Comparison of ENCODE assay signal across 3 cellular contexts in the genomic region with DNA sequence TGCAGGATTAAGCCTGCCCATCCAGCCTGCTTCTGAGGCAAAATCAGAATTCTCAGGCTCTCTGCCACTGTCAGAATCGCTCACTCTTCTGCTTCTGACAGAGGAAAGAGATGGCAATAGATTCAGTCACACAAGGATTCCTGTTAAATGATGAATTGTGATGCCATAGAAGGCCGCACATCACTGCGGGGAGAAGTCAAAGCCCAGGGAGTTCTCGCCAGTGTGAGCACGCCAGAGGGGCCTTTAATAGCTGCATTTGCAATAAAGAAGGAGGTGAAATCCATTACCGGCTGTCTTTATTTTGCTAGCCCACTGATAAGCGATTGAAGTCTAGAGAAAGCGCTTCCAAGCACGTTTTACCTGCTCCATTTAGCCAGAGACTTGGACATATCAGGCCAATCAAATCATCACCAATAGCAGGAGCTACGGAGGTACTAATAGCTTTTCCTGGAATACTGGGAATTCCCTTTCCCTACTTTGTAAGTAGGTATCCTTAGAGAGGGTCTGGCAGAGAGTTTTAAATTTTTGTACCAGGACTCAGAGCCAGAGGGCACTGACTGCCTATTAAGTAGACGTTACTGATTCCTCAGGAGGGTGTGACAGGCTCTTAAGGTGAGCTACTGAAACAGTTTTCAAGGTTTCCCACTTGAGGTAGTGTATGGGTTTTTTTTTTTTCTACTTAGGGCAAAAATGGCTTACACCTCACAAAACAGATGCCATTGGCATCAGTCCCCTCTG.
TF ChIP-seq lines count a peak whose summit lies in the region.

No MANE protein-coding gene starts in this region.

TF ChIP-seq in A549, 52 proteins besides CTCF, POLR2A, EP300 and RAD21:
- TF ChIP-seq JUNB (IDR thresholded peaks at IDR 0.05): no peak
- TF ChIP-seq ZSCAN20 (CRISPR knock-in tag; IDR thresholded peaks at IDR 0.05): no peak
- TF ChIP-seq NR3C1 (IDR thresholded peaks at IDR 0.05): no peak
- TF ChIP-seq FOXS1 (CRISPR knock-in tag; IDR thresholded peaks at IDR 0.05): no peak
- no peak for TF ChIP-seq FOSL2 (IDR thresholded peaks at IDR 0.05)
- no peak for TF ChIP-seq FOSL2 (CRISPR knock-in tag; IDR thresholded peaks at IDR 0.05)
- TF ChIP-seq, protein P1, sequence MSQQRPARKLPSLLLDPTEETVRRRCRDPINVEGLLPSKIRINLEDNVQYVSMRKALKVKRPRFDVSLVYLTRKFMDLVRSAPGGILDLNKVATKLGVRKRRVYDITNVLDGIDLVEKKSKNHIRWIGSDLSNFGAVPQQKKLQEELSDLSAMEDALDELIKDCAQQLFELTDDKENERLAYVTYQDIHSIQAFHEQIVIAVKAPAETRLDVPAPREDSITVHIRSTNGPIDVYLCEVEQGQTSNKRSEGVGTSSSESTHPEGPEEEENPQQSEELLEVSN (IDR thresholded peaks at IDR 0.05; ENCODE audit: borderline replicate concordance, low read depth): no peak
- TF ChIP-seq, protein P2, sequence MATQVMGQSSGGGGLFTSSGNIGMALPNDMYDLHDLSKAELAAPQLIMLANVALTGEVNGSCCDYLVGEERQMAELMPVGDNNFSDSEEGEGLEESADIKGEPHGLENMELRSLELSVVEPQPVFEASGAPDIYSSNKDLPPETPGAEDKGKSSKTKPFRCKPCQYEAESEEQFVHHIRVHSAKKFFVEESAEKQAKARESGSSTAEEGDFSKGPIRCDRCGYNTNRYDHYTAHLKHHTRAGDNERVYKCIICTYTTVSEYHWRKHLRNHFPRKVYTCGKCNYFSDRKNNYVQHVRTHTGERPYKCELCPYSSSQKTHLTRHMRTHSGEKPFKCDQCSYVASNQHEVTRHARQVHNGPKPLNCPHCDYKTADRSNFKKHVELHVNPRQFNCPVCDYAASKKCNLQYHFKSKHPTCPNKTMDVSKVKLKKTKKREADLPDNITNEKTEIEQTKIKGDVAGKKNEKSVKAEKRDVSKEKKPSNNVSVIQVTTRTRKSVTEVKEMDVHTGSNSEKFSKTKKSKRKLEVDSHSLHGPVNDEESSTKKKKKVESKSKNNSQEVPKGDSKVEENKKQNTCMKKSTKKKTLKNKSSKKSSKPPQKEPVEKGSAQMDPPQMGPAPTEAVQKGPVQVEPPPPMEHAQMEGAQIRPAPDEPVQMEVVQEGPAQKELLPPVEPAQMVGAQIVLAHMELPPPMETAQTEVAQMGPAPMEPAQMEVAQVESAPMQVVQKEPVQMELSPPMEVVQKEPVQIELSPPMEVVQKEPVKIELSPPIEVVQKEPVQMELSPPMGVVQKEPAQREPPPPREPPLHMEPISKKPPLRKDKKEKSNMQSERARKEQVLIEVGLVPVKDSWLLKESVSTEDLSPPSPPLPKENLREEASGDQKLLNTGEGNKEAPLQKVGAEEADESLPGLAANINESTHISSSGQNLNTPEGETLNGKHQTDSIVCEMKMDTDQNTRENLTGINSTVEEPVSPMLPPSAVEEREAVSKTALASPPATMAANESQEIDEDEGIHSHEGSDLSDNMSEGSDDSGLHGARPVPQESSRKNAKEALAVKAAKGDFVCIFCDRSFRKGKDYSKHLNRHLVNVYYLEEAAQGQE (IDR thresholded peaks at IDR 0.05): no peak
- TF ChIP-seq SMC3 (IDR thresholded peaks at IDR 0.05): 0 out of 3 replicates have a peak, but pooled peaks have one; percentile 7
- TF ChIP-seq, protein P3, sequence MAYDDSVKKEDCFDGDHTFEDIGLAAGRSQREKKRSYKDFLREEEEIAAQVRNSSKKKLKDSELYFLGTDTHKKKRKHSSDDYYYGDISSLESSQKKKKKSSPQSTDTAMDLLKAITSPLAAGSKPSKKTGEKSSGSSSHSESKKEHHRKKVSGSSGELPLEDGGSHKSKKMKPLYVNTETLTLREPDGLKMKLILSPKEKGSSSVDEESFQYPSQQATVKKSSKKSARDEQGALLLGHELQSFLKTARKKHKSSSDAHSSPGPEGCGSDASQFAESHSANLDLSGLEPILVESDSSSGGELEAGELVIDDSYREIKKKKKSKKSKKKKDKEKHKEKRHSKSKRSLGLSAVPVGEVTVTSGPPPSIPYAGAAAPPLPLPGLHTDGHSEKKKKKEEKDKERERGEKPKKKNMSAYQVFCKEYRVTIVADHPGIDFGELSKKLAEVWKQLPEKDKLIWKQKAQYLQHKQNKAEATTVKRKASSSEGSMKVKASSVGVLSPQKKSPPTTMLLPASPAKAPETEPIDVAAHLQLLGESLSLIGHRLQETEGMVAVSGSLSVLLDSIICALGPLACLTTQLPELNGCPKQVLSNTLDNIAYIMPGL (CRISPR knock-in tag; IDR thresholded peaks at IDR 0.05; ENCODE audit: borderline replicate concordance): no peak

TF ChIP-seq in HCT116, 20 proteins besides CTCF, POLR2A, EP300 and RAD21:
- no peak for TF ChIP-seq SIN3A (IDR thresholded peaks at IDR 0.05; ENCODE audit: low read depth)
- no peak for TF ChIP-seq YY1 (IDR thresholded peaks at IDR 0.05; ENCODE audit: extremely low read depth, insufficient replicate concordance, low read depth, low read length)
- no peak for TF ChIP-seq ELF1 (IDR thresholded peaks at IDR 0.05; ENCODE audit: borderline replicate concordance, low read depth)
- TF ChIP-seq TCF7L2 (IDR thresholded peaks at IDR 0.05; ENCODE audit: borderline replicate concordance, extremely low read depth, insufficient read depth, insufficient read length): no peak

TF ChIP-seq in WTC11, 78 proteins besides CTCF, POLR2A, EP300 and RAD21:
- TF ChIP-seq, protein P4, sequence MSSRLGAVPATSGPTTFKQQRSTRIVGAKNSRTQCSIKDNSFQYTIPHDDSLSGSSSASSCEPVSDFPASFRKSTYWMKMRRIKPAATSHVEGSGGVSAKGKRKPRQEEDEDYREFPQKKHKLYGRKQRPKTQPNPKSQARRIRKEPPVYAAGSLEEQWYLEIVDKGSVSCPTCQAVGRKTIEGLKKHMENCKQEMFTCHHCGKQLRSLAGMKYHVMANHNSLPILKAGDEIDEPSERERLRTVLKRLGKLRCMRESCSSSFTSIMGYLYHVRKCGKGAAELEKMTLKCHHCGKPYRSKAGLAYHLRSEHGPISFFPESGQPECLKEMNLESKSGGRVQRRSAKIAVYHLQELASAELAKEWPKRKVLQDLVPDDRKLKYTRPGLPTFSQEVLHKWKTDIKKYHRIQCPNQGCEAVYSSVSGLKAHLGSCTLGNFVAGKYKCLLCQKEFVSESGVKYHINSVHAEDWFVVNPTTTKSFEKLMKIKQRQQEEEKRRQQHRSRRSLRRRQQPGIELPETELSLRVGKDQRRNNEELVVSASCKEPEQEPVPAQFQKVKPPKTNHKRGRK (CRISPR knock-in tag; IDR thresholded peaks at IDR 0.05; ENCODE audit: borderline replicate concordance): no peak
- TF ChIP-seq, protein P5, sequence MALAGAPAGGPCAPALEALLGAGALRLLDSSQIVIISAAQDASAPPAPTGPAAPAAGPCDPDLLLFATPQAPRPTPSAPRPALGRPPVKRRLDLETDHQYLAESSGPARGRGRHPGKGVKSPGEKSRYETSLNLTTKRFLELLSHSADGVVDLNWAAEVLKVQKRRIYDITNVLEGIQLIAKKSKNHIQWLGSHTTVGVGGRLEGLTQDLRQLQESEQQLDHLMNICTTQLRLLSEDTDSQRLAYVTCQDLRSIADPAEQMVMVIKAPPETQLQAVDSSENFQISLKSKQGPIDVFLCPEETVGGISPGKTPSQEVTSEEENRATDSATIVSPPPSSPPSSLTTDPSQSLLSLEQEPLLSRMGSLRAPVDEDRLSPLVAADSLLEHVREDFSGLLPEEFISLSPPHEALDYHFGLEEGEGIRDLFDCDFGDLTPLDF (CRISPR knock-in tag; IDR thresholded peaks at IDR 0.05): no peak
- TF ChIP-seq, protein P6, sequence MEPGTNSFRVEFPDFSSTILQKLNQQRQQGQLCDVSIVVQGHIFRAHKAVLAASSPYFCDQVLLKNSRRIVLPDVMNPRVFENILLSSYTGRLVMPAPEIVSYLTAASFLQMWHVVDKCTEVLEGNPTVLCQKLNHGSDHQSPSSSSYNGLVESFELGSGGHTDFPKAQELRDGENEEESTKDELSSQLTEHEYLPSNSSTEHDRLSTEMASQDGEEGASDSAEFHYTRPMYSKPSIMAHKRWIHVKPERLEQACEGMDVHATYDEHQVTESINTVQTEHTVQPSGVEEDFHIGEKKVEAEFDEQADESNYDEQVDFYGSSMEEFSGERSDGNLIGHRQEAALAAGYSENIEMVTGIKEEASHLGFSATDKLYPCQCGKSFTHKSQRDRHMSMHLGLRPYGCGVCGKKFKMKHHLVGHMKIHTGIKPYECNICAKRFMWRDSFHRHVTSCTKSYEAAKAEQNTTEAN (CRISPR knock-in tag; IDR thresholded peaks at IDR 0.05): no peak
- TF ChIP-seq ZNF232 (CRISPR knock-in tag; IDR thresholded peaks at IDR 0.05) (no peak), NR3C1 (CRISPR knock-in tag; conservative IDR thresholded peaks at IDR 0.05; ENCODE audit: low read depth) (no peak)
- TF ChIP-seq, protein P7, sequence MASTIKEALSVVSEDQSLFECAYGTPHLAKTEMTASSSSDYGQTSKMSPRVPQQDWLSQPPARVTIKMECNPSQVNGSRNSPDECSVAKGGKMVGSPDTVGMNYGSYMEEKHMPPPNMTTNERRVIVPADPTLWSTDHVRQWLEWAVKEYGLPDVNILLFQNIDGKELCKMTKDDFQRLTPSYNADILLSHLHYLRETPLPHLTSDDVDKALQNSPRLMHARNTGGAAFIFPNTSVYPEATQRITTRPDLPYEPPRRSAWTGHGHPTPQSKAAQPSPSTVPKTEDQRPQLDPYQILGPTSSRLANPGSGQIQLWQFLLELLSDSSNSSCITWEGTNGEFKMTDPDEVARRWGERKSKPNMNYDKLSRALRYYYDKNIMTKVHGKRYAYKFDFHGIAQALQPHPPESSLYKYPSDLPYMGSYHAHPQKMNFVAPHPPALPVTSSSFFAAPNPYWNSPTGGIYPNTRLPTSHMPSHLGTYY (CRISPR knock-in tag; IDR thresholded peaks at IDR 0.05): no peak
- TF ChIP-seq, protein P8, sequence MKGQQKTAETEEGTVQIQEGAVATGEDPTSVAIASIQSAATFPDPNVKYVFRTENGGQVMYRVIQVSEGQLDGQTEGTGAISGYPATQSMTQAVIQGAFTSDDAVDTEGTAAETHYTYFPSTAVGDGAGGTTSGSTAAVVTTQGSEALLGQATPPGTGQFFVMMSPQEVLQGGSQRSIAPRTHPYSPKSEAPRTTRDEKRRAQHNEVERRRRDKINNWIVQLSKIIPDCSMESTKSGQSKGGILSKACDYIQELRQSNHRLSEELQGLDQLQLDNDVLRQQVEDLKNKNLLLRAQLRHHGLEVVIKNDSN (CRISPR knock-in tag; IDR thresholded peaks at IDR 0.05): no peak
